In the genomic region with DNA sequence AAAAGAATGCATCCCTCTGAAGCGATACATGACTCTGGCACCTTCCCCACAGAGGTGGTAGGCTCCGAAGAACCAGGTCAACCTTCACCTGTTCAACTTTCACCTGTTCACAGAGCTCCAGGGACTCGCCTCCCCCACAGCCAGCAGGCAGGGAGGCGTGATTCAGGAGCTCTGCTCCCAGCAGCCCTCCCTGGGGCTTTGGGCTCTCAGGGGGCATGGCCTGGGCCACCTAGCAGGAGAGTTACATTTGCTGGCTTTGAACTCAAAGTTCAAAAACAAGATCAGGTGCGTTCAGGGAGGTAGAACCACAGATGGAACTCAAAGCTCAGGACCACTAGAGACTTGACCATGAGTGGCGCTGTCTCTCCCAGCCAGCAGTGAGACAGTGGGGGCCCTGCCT, we compare ENCODE assay signal across 19 cellular contexts.
"Had no signal": no experiment of that assay in that cellular context is flagged by ENCODE, and none has a peak within 500 bp of the region (broad histone marks: within the 10 kb centered on the region; RNA-seq: fewer than 3 reads in every experiment).

No MANE protein-coding gene starts in this region.

- ATAC-seq: esophagus mucosa; heart left ventricle; lower lobe of right lung; natural killer cell treated with Interleukin-12 subunit alpha and Interleukin-12 subunit beta and Interleukin-15 and Interleukin-18, amount 100 ng/mL, for 72 hours; right cardiac atrium had no signal

- H3K4me3 ChIP-seq: heart left ventricle, left lung, lower lobe of right lung, neural progenitor cell, ovary, suprapubic skin, tibial artery had no signal

- H3K9me3 Mint-ChIP-seq: memory B cell; natural killer cell treated with Interleukin-12 subunit alpha and Interleukin-12 subunit beta and Interleukin-15 and Interleukin-18, amount 100 ng/mL, for 72 hours; neural progenitor cell had no signal

- H2AFZ ChIP-seq: neural progenitor cell had no signal

- H3K4me3 Mint-ChIP-seq: memory B cell; natural killer cell treated with Interleukin-12 subunit alpha and Interleukin-12 subunit beta and Interleukin-15 and Interleukin-18, amount 100 ng/mL, for 72 hours; neural progenitor cell had no signal

- DNase-seq: effector memory CD4-positive, alpha-beta T cell; heart left ventricle; hippocampal formation; left lung; lower lobe of right lung; midbrain; nucleus accumbens; ovary; right cardiac atrium; small intestine; stimulated activated CD4-positive, alpha-beta T cell treated with anti-CD3 and anti-CD28 coated beads, Interleukin-2, amount 100 ng/mL, for 48 hours; stimulated activated naive CD4-positive, alpha-beta T cell treated with Interleukin-2 at 50 U/mL for 16 hours; tibial artery had no signal

- H3K9ac ChIP-seq: neural progenitor cell had no signal

- H3K27me3 ChIP-seq: heart left ventricle, left lung, neural progenitor cell, ovary, suprapubic skin, tibial artery had no signal

- H3K27me3 Mint-ChIP-seq: memory B cell; natural killer cell treated with Interleukin-12 subunit alpha and Interleukin-12 subunit beta and Interleukin-15 and Interleukin-18, amount 100 ng/mL, for 72 hours; progenitor cell of endocrine pancreas had no signal

- H3K4me2 ChIP-seq: neural progenitor cell had no signal

- H3K27ac Mint-ChIP-seq: memory B cell; natural killer cell treated with Interleukin-12 subunit alpha and Interleukin-12 subunit beta and Interleukin-15 and Interleukin-18, amount 100 ng/mL, for 72 hours; neural progenitor cell; progenitor cell of endocrine pancreas had no signal

- H3K27ac ChIP-seq: heart left ventricle, left lung, lower lobe of right lung, neural progenitor cell, ovary, suprapubic skin, tibial artery had no signal
